ENCODE assay signal across 11 cellular contexts in the genomic region with DNA sequence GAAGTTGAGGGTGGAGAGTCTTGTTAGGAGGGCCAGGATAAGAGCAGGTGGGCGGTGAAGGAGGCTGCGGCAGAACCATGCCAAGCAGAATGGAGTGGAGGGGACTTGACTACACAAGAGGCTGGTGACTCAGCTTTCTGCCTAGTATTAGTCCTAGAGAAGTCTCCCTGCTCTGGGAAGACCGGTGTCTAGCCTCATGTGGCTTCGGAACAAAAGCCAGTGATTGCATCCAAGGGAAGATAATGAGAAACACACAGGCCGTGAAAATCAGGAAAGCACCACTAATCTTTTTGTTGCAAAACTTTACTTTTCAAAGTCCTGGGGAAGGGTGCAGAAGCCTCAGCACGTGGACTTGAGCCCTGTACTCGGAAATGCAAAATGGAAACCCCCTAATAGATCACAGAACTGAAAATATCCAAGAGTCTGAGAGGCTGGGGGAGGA. TPM values are rescaled to one million over a fixed set of nuclear protein-coding genes. Genes with fewer than 3 reads are reported as not detected.
DNase-seq lines count a peak whose midpoint lies in the region; ATAC-seq, FAIRE-seq and TF ChIP-seq lines count a peak whose summit lies in the region.
"Had no signal": no experiment of that assay in that cellular context is flagged by ENCODE, and none has a peak within 500 bp of the region (broad histone marks: within the 10 kb centered on the region; RNA-seq: fewer than 3 reads in every experiment).

No MANE protein-coding gene starts in this region.

- no peak overlapping the region for H3K4me3 ChIP-seq in MG63
- H3K4me3 ChIP-seq in pancreas: no peak overlapping the region
- H3K4me3 ChIP-seq: dorsolateral prefrontal cortex, SJCRH30 had no signal

- H3K27ac ChIP-seq in pancreas: no peak overlapping the region
- H3K27ac ChIP-seq: SJCRH30 had no signal

- no peak for FAIRE-seq in pancreas (lab: Jason Lieb, UNC)

- WGBS in pancreas, 2 donors: 81 to 88% methylated on average over 7 of the region's 7 CpGs

- H3K27me3 ChIP-seq in MG63 (no peaks in the 10 kb centered on the region), pancreas (no peaks in the 10 kb centered on the region)
- H3K27me3 ChIP-seq: dorsolateral prefrontal cortex, SJCRH30 had no signal

- H3K4me1 ChIP-seq in pancreas: no peaks in the 10 kb centered on the region

- peak in 3 of 4 donors; percentile 31 to 61 (median 47) for ATAC-seq in pancreas
- ATAC-seq in HG02642 (IDR thresholded peaks at IDR 0.05; ENCODE audit: poor library complexity, unreplicated experiment): no peak

- DNase-seq in ELR (ENCODE audit: low read depth): peak; percentile 89
- peak; percentile 57 for DNase-seq in MG63
- DNase-seq in fibroblast of peridontal ligament (ENCODE audit: extremely low read depth): peak; percentile 90
- peak in 1 of 6 donors; percentile 22 for DNase-seq in pancreas
- DNase-seq in activated naive CD4-positive, alpha-beta T cell (lab: John Stamatoyannopoulos, UW): no peak
- DNase-seq in HuH-7.5 (ENCODE audit: low spot score): no peak
- DNase-seq in SW 1271 (lab: John Stamatoyannopoulos, UW): no peak
- DNase-seq: KG1, SJCRH30 had no signal

- H3K36me3 ChIP-seq in MG63 (peaks cover 47% of the 10 kb centered on the region), pancreas (no peaks in the 10 kb centered on the region)

- no peaks in the 10 kb centered on the region for H3K9me3 ChIP-seq in MG63
- H3K9me3 ChIP-seq in pancreas: no peaks in the 10 kb centered on the region
- H3K9me3 ChIP-seq: SJCRH30 had no signal

- intact Hi-C loops in pancreas (cut with DNase I): no loop called here

- no peak for TF ChIP-seq CTCF in pancreas (IDR thresholded peaks at IDR 0.05)

RNA-seq across cellular contexts. Expression of gene DDR2, which starts 31.3 kb away (rescaled TPM):
- total RNA-seq in MG63 (2014; rRNA removed; shearing (Covaris generic); ENCODE audit: low replicate concordance): 38.1 and 51.2 TPM in 2 replicates
- total RNA-seq in pancreas: 10 to 100 TPM in 1 of 6 donors, 1 to 10 TPM in 5; 2.5 to 14.6 (median 5.4) TPM
- 1 to 10 TPM; 1.4 to 2.8 TPM for polyA plus RNA-seq in pancreas

Comparison
In these comparisons a context has a peak if more than half of its experiments do, and no peak if none do; other contexts are left out.
1. DNase-seq: peak in ELR (single experiment), MG63 (single experiment) and fibroblast of peridontal ligament (single experiment); none in activated naive CD4-positive, alpha-beta T cell (0 of 4), HuH-7.5 (single experiment) and SW 1271 (0 of 2).